In genomic region chr17:40952675-40953074, GRCh38 we compare ENCODE assay signal across 17 cellular contexts. TPM values are rescaled to one million over a fixed set of nuclear protein-coding genes. Genes with fewer than 3 reads are reported as not detected.
DNase-seq lines count a peak whose midpoint lies in the region; ATAC-seq, FAIRE-seq and TF ChIP-seq lines count a peak whose summit lies in the region.
"Had no signal": no experiment of that assay in that cellular context is flagged by ENCODE, and none has a peak within 500 bp of the region (broad histone marks: within the 10 kb centered on the region; RNA-seq: fewer than 3 reads in every experiment).

No MANE protein-coding gene starts in this region.

- H3F3A ChIP-seq in GM23338 (replicated peaks; ENCODE audit: low read depth), result no peaks in the 10 kb centered on the region
- peaks cover 6% of the 10 kb centered on the region for H3F3A ChIP-seq in smooth muscle cell (ENCODE audit: low read depth)

- ATAC-seq in GM23338, result no peak
- peak; percentile 14; the same call in 2 of the 3 replicates for ATAC-seq in RWPE2 (ENCODE audit: low read depth)
- no peak for ATAC-seq in foreskin keratinocyte
- no peak for ATAC-seq in HG03520 (IDR thresholded peaks at IDR 0.05; ENCODE audit: unreplicated experiment)
- no peak for ATAC-seq in naive thymus-derived CD8-positive, alpha-beta T cell

- TF ChIP-seq CTCF in GM23338 (conservative IDR thresholded peaks at IDR 0.05; ENCODE audit: low read depth in 2 of 2) (no peak), RWPE2 (IDR thresholded peaks at IDR 0.05; ENCODE audit: poor library complexity, severe bottlenecking) (no peak), foreskin keratinocyte (conservative IDR thresholded peaks at IDR 0.05) (no peak), smooth muscle cell (IDR thresholded peaks at IDR 0.05; ENCODE audit: borderline replicate concordance, insufficient read depth, poor library complexity, severe bottlenecking) (no peak), chondrocyte (IDR thresholded peaks at IDR 0.05) (no peak)

- peak overlapping the region; percentile 78; the same call in 1 of the 2 replicates for H2AFZ ChIP-seq in GM23338
- H2AFZ ChIP-seq in smooth muscle cell (ENCODE audit: low read depth), result no peak overlapping the region

- H3K4me3 Mint-ChIP-seq in GM23338, result no peak overlapping the region
- H3K4me3 Mint-ChIP-seq in naive thymus-derived CD8-positive, alpha-beta T cell, result no peak overlapping the region
- H3K4me3 Mint-ChIP-seq in chondrocyte (ENCODE audit: unreplicated experiment), result no peak overlapping the region

- H3K9me2 ChIP-seq in GM23338 (ENCODE audit: insufficient read depth), result peaks cover 7% of the 10 kb centered on the region

- H3K27ac Mint-ChIP-seq in GM23338, result no peak overlapping the region
- H3K27ac Mint-ChIP-seq in naive thymus-derived CD8-positive, alpha-beta T cell, result no peak overlapping the region
- no peak overlapping the region for H3K27ac Mint-ChIP-seq in chondrocyte (ENCODE audit: unreplicated experiment)
- H3K27ac Mint-ChIP-seq: activated T-helper 2 cell treated with anti-CD3 and anti-CD28 coated beads, Interferon-gamma antibody, Interleukin-2, Interleukin-4, amounts not matched to agents 10 μg/mL and 5 μg/mL and 100 μg/mL, durations not matched to agents 14 hours and 24 hours and 36 hours had no signal

- H3K27me3 ChIP-seq in GM23338 (ENCODE audit: insufficient read depth) (no peaks in the 10 kb centered on the region), RWPE2 (ENCODE audit: insufficient read depth, poor library complexity, severe bottlenecking) (no peaks in the 10 kb centered on the region), foreskin keratinocyte (no peaks in the 10 kb centered on the region), smooth muscle cell (ENCODE audit: low read depth) (no peaks in the 10 kb centered on the region)
- H3K27me3 ChIP-seq: SJCRH30 had no signal

- H3K4me3 ChIP-seq in GM23338, result no peak overlapping the region
- no peak overlapping the region for H3K4me3 ChIP-seq in RWPE2 (ENCODE audit: severe bottlenecking)
- H3K4me3 ChIP-seq in smooth muscle cell, result no peak overlapping the region
- H3K4me3 ChIP-seq: SJCRH30 had no signal

- FAIRE-seq in GM19239 (lab: Jason Lieb, UNC), result no peak
- FAIRE-seq: H1, small intestine had no signal

- H3K9ac ChIP-seq in smooth muscle cell (ENCODE audit: low read depth), result no peak overlapping the region
- H3K9ac ChIP-seq: KMS-11 had no signal

- H3K27me3 Mint-ChIP-seq in GM23338 (ENCODE audit: insufficient read depth, low read depth, poor library complexity) (peaks cover 2% of the 10 kb centered on the region), chondrocyte (ENCODE audit: low read depth) (peaks cover 10% of the 10 kb centered on the region)
- peaks cover 26 to 75% (median 37%) of the 10 kb centered on the region in 5 donors for H3K27me3 Mint-ChIP-seq in naive thymus-derived CD8-positive, alpha-beta T cell

- 44% methylated on average over 1 of the region's 1 CpG for WGBS in smooth muscle cell (ENCODE audit: low lambda C conversion rate)

- H3K36me3 ChIP-seq in GM23338 (ENCODE audit: insufficient read depth) (no peaks in the 10 kb centered on the region), RWPE2 (ENCODE audit: low read depth) (no peaks in the 10 kb centered on the region), smooth muscle cell (ENCODE audit: low read depth) (no peaks in the 10 kb centered on the region)
- H3K36me3 ChIP-seq: SJCRH30 had no signal

- H3K4me1 ChIP-seq in GM23338 (ENCODE audit: insufficient read depth), result peaks cover 9% of the 10 kb centered on the region
- H3K4me1 ChIP-seq in RWPE2 (ENCODE audit: insufficient read depth, poor library complexity, severe bottlenecking), result peaks cover 50% of the 10 kb centered on the region
- peaks cover 37% of the 10 kb centered on the region for H3K4me1 ChIP-seq in foreskin keratinocyte
- peaks cover 18% of the 10 kb centered on the region for H3K4me1 ChIP-seq in smooth muscle cell (ENCODE audit: low read depth)

- H3K79me2 ChIP-seq in GM23338 (replicated peaks; ENCODE audit: insufficient read depth) (no peaks in the 10 kb centered on the region), smooth muscle cell (ENCODE audit: low read depth) (no peaks in the 10 kb centered on the region)

- DNase-seq in GM23338 (ENCODE audit: low spot score) (no peak), RWPE2 (ENCODE audit: low spot score) (no peak), foreskin keratinocyte (peak; percentile 78 to 90), smooth muscle cell (lab: John Stamatoyannopoulos, UW; ENCODE audit: unreplicated experiment) (no peak), GM19239 (ENCODE audit: insufficient read length, low spot score) (no peak), chondrocyte (ENCODE audit: low spot score) (no peak)
- no peak for DNase-seq in naive thymus-derived CD8-positive, alpha-beta T cell
- DNase-seq: activated CD4-positive, CD25-positive, alpha-beta regulatory T cell treated with anti-CD3 and anti-CD28 coated beads, Interleukin-2, amount 50 U/mL, for 72 hours; hypothalamus; NCI-H345; small intestine had no signal

- no peaks in the 10 kb centered on the region for H4K20me1 ChIP-seq in GM23338 (replicated peaks; ENCODE audit: insufficient read depth)
- no peaks in the 10 kb centered on the region for H4K20me1 ChIP-seq in smooth muscle cell (ENCODE audit: low read depth)

- H3K9me3 ChIP-seq in RWPE2 (ENCODE audit: severe bottlenecking), result no peaks in the 10 kb centered on the region
- H3K9me3 ChIP-seq in smooth muscle cell (replicated peaks; ENCODE audit: low read depth), result no peaks in the 10 kb centered on the region
- H3K9me3 ChIP-seq: SJCRH30 had no signal

- POLR2A ChIA-PET in naive thymus-derived CD8-positive, alpha-beta T cell (lab: Charles Lee), result no interaction called here

- H3K27ac ChIP-seq in GM23338 (ENCODE audit: low read depth), result no peak overlapping the region
- H3K27ac ChIP-seq in RWPE2 (ENCODE audit: poor library complexity, severe bottlenecking), result peak overlapping the region; percentile 94
- H3K27ac ChIP-seq in foreskin keratinocyte, result peak overlapping the region; percentile 80
- H3K27ac ChIP-seq in smooth muscle cell (ENCODE audit: low read depth), result peak overlapping the region; percentile 79
- H3K27ac ChIP-seq: KMS-11, SJCRH30 had no signal

- H3K4me1 Mint-ChIP-seq in GM23338, result peaks cover 13% of the 10 kb centered on the region
- H3K4me1 Mint-ChIP-seq in naive thymus-derived CD8-positive, alpha-beta T cell, result peaks cover 0 to 4% (median 0%) of the 10 kb centered on the region in 4 donors
- peaks cover 31% of the 10 kb centered on the region for H3K4me1 Mint-ChIP-seq in chondrocyte (ENCODE audit: low read depth)

- H3K9me3 Mint-ChIP-seq in GM23338, result no peaks in the 10 kb centered on the region; the same call in 2 of the 3 replicates
- no peaks in the 10 kb centered on the region for H3K9me3 Mint-ChIP-seq in naive thymus-derived CD8-positive, alpha-beta T cell
- no peaks in the 10 kb centered on the region for H3K9me3 Mint-ChIP-seq in chondrocyte (ENCODE audit: low read depth)
- H3K9me3 Mint-ChIP-seq: activated T-helper 2 cell treated with anti-CD3 and anti-CD28 coated beads, Interferon-gamma antibody, Interleukin-2, Interleukin-4, amounts not matched to agents 10 μg/mL and 5 μg/mL and 100 μg/mL, durations not matched to agents 14 hours and 24 hours and 36 hours had no signal

- H3K36me3 Mint-ChIP-seq in GM23338 (ENCODE audit: low read depth), result no peaks in the 10 kb centered on the region
- H3K36me3 Mint-ChIP-seq in naive thymus-derived CD8-positive, alpha-beta T cell, result peaks cover 0 to 3% (median 0%) of the 10 kb centered on the region in 3 donors
- H3K36me3 Mint-ChIP-seq in chondrocyte (ENCODE audit: low read depth), result no peaks in the 10 kb centered on the region

- no peak overlapping the region for H3K4me2 ChIP-seq in GM23338
- H3K4me2 ChIP-seq in smooth muscle cell, result no peak overlapping the region
- H3K4me2 ChIP-seq: KMS-11 had no signal

RNA-seq across cellular contexts. Expression of gene KRT39, which starts 14.1 kb away (rescaled TPM):
- total RNA-seq in GM23338 (2014; rRNA removed; shearing (Covaris generic)), result not detected in 2 replicates
- polyA plus RNA-seq in GM23338 (2016; fragmentation: Nextera tagmentation; extraction: Ambion mirVana) (not detected in 2 replicates), foreskin keratinocyte (not detected in 2 replicates), smooth muscle cell (not detected in 2 replicates)
- total RNA-seq in foreskin keratinocyte (not detected in 2 replicates), smooth muscle cell (not detected in 2 replicates), chondrocyte (not detected in 3 replicates)
- not detected for total RNA-seq in naive thymus-derived CD8-positive, alpha-beta T cell
- polyA plus RNA-seq in naive thymus-derived CD8-positive, alpha-beta T cell, result not detected
- total RNA-seq: activated T-helper 2 cell treated with anti-CD3 and anti-CD28 coated beads, Interferon-gamma antibody, Interleukin-2, Interleukin-4, amounts not matched to agents 10 μg/mL and 5 μg/mL and 100 μg/mL, durations not matched to agents 14 hours and 24 hours and 36 hours; G401; H1; SJCRH30 had no signal
- polyA plus RNA-seq: H1 had no signal

RNA-seq across cellular contexts. Expression of gene KRT23, which starts 15.2 kb away (rescaled TPM):
- total RNA-seq in GM23338 (2014; rRNA removed; shearing (Covaris generic)), result not detected in 2 replicates
- polyA plus RNA-seq in GM23338 (2016; fragmentation: Nextera tagmentation; extraction: Ambion mirVana) (not detected in 2 replicates), foreskin keratinocyte (0.38 and 0.75 TPM in 2 replicates), smooth muscle cell (4.5 and 14.4 TPM in 2 replicates)
- total RNA-seq in foreskin keratinocyte (0.71 and 1.1 TPM in 2 replicates), smooth muscle cell (39.7 and 46.3 TPM in 2 replicates), chondrocyte (not detected in 3 replicates)
- total RNA-seq in naive thymus-derived CD8-positive, alpha-beta T cell, result not detected
- not detected for polyA plus RNA-seq in naive thymus-derived CD8-positive, alpha-beta T cell
- total RNA-seq: activated T-helper 2 cell treated with anti-CD3 and anti-CD28 coated beads, Interferon-gamma antibody, Interleukin-2, Interleukin-4, amounts not matched to agents 10 μg/mL and 5 μg/mL and 100 μg/mL, durations not matched to agents 14 hours and 24 hours and 36 hours; G401; H1; SJCRH30 had no signal
- polyA plus RNA-seq: H1 had no signal

RNA-seq across cellular contexts. Expression of gene KRT40, which starts 31.5 kb away (rescaled TPM):
- total RNA-seq in GM23338 (2014; rRNA removed; shearing (Covaris generic)), result not detected in 2 replicates
- not detected in 2 replicates for polyA plus RNA-seq in GM23338 (2016; fragmentation: Nextera tagmentation; extraction: Ambion mirVana)
- total RNA-seq in foreskin keratinocyte, result not detected in 2 replicates
- polyA plus RNA-seq in foreskin keratinocyte, result not detected in 2 replicates
- not detected in 2 replicates for total RNA-seq in smooth muscle cell
- not detected in 2 replicates for polyA plus RNA-seq in smooth muscle cell
- not detected for total RNA-seq in naive thymus-derived CD8-positive, alpha-beta T cell
- not detected for polyA plus RNA-seq in naive thymus-derived CD8-positive, alpha-beta T cell
- total RNA-seq in chondrocyte, result not detected in 3 replicates
- total RNA-seq: activated T-helper 2 cell treated with anti-CD3 and anti-CD28 coated beads, Interferon-gamma antibody, Interleukin-2, Interleukin-4, amounts not matched to agents 10 μg/mL and 5 μg/mL and 100 μg/mL, durations not matched to agents 14 hours and 24 hours and 36 hours; G401; H1; SJCRH30 had no signal
- polyA plus RNA-seq: H1 had no signal

RNA-seq across cellular contexts. Expression of gene KRTAP3-3, which starts 41.3 kb away (rescaled TPM):
- total RNA-seq in GM23338 (2014; rRNA removed; shearing (Covaris generic)), result not detected in 2 replicates
- polyA plus RNA-seq in GM23338 (2016; fragmentation: Nextera tagmentation; extraction: Ambion mirVana) (not detected in 2 replicates), foreskin keratinocyte (not detected in 2 replicates), smooth muscle cell (not detected in 2 replicates)
- total RNA-seq in foreskin keratinocyte (not detected in 2 replicates), smooth muscle cell (not detected in 2 replicates), chondrocyte (not detected in 3 replicates)
- not detected for total RNA-seq in naive thymus-derived CD8-positive, alpha-beta T cell
- not detected for polyA plus RNA-seq in naive thymus-derived CD8-positive, alpha-beta T cell
- total RNA-seq: activated T-helper 2 cell treated with anti-CD3 and anti-CD28 coated beads, Interferon-gamma antibody, Interleukin-2, Interleukin-4, amounts not matched to agents 10 μg/mL and 5 μg/mL and 100 μg/mL, durations not matched to agents 14 hours and 24 hours and 36 hours; G401; H1; SJCRH30 had no signal
- polyA plus RNA-seq: H1, small intestine had no signal

RNA-seq across cellular contexts. Expression of gene KRTAP3-2, which starts 47.0 kb away (rescaled TPM):
- not detected in 2 replicates for total RNA-seq in GM23338 (2014; rRNA removed; shearing (Covaris generic))
- polyA plus RNA-seq in GM23338 (2016; fragmentation: Nextera tagmentation; extraction: Ambion mirVana), result not detected in 2 replicates
- total RNA-seq in foreskin keratinocyte, result not detected in 2 replicates
- polyA plus RNA-seq in foreskin keratinocyte, result not detected in 2 replicates
- total RNA-seq in smooth muscle cell, result not detected in 2 replicates
- polyA plus RNA-seq in smooth muscle cell, result not detected in 2 replicates
- not detected for total RNA-seq in naive thymus-derived CD8-positive, alpha-beta T cell
- not detected for polyA plus RNA-seq in naive thymus-derived CD8-positive, alpha-beta T cell
- total RNA-seq in chondrocyte, result not detected in 3 replicates
- total RNA-seq: activated T-helper 2 cell treated with anti-CD3 and anti-CD28 coated beads, Interferon-gamma antibody, Interleukin-2, Interleukin-4, amounts not matched to agents 10 μg/mL and 5 μg/mL and 100 μg/mL, durations not matched to agents 14 hours and 24 hours and 36 hours; G401; H1; SJCRH30 had no signal
- polyA plus RNA-seq: H1, small intestine had no signal

Comparison
In these comparisons a context has a peak if more than half of its experiments do, and no peak if none do; other contexts are left out.
1. DNase-seq: peak in foreskin keratinocyte (2 of 2); none in GM23338 (single experiment), RWPE2 (single experiment), smooth muscle cell (single experiment), GM19239 (single experiment), naive thymus-derived CD8-positive, alpha-beta T cell (0 of 10) and chondrocyte (single experiment).
2. RNA of gene KRT23, which starts 15.2 kb away (total RNA-seq): 39.7 to 46.3 TPM in smooth muscle cell; 0.71 to 1.1 TPM in foreskin keratinocyte, not detected in GM23338, not detected in naive thymus-derived CD8-positive, alpha-beta T cell and not detected in chondrocyte; every median in the first group is over 10 times any median in the second.